In genomic region chr1:3604468-3604974, GRCh38 we compare ENCODE assay signal across 2 cellular contexts.
TF ChIP-seq lines count a peak whose summit lies in the region.

No MANE protein-coding gene starts in this region.

TF ChIP-seq in HEK293, 187 proteins besides CTCF, POLR2A, EP300 and RAD21 (continued from another document):
- TF ChIP-seq ZNF280C (tag by site-specific recombination; IDR thresholded peaks at IDR 0.05) (no peak), TRIM28 (IDR thresholded peaks at IDR 0.05; ENCODE audit: borderline replicate concordance, low read length) (peak; percentile 74; the same call in 1 of the 2 replicates), ZNF292 (tag by site-specific recombination; IDR thresholded peaks at IDR 0.05; ENCODE audit: borderline replicate concordance, low read depth) (no peak), ZNF157 (tag by site-specific recombination; IDR thresholded peaks at IDR 0.05) (no peak), IKZF3 (tag by site-specific recombination; IDR thresholded peaks at IDR 0.05) (no peak)
- TF ChIP-seq, protein P1, sequence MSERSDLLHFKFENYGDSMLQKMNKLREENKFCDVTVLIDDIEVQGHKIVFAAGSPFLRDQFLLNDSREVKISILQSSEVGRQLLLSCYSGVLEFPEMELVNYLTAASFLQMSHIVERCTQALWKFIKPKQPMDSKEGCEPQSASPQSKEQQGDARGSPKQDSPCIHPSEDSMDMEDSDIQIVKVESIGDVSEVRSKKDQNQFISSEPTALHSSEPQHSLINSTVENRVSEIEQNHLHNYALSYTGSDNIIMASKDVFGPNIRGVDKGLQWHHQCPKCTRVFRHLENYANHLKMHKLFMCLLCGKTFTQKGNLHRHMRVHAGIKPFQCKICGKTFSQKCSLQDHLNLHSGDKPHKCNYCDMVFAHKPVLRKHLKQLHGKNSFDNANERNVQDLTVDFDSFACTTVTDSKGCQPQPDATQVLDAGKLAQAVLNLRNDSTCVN (tag by site-specific recombination; optimal IDR thresholded peaks at IDR 0.05) = no peak
TF ChIP-seq in HEK293: peak in this region for 4.

TF ChIP-seq in K562, 482 proteins besides CTCF, POLR2A, EP300 and RAD21 (continued from another document and continues in another):
- TF ChIP-seq CHD7 (IDR thresholded peaks at IDR 0.05; ENCODE audit: low read depth, low read length) (no peak), BCL6 (CRISPR knock-in tag; IDR thresholded peaks at IDR 0.05) (no peak), ZNF41 (CRISPR knock-in tag; conservative IDR thresholded peaks at IDR 0.05) (no peak), TBP (optimal IDR thresholded peaks at IDR 0.05; ENCODE audit: low read depth, low read length) (no peak), ZNF766 (CRISPR knock-in tag; conservative IDR thresholded peaks at IDR 0.05) (0 out of 2 replicates have a peak, but pooled peaks have one; percentile 15), ZNF140 (CRISPR knock-in tag; IDR thresholded peaks at IDR 0.05) (no peak), KDM1A (IDR thresholded peaks at IDR 0.05) (no peak), RBFOX2 (IDR thresholded peaks at IDR 0.05; ENCODE audit: low read depth, low read length) (0 out of 2 replicates have a peak, but pooled peaks have one; percentile 4), MCM3 (IDR thresholded peaks at IDR 0.05) (no peak), ETS2 (tag; IDR thresholded peaks at IDR 0.05; ENCODE audit: borderline replicate concordance, poor library complexity, severe bottlenecking) (no peak), JUND (IDR thresholded peaks at IDR 0.05; ENCODE audit: borderline replicate concordance, low read depth, low read length) (peak; percentile 87), JUND (tag; IDR thresholded peaks at IDR 0.05; ENCODE audit: borderline replicate concordance, low read depth, low read length) (no peak; the same call in 2 of the 3 replicates), NCOA4 (IDR thresholded peaks at IDR 0.05; ENCODE audit: partially characterized antibody) (no peak), ESRRA (IDR thresholded peaks at IDR 0.05; ENCODE audit: borderline replicate concordance, low read depth) (peak; percentile 31; the same call in 1 of the 2 replicates), HIVEP1 (CRISPR knock-in tag; IDR thresholded peaks at IDR 0.05) (no peak), FOXA1 (IDR thresholded peaks at IDR 0.05; ENCODE audit: borderline replicate concordance) (no peak), MEF2D (tag; conservative IDR thresholded peaks at IDR 0.05; ENCODE audit: low read depth) (no peak), ZNF280A (IDR thresholded peaks at IDR 0.05; ENCODE audit: low read depth, partially characterized antibody) (no peak), POU5F1 (IDR thresholded peaks at IDR 0.05; ENCODE audit: borderline replicate concordance, low read depth, low read length, partially characterized antibody) (no peak), TEAD2 (tag; IDR thresholded peaks at IDR 0.05) (no peak), TEAD1 (CRISPR knock-in tag; IDR thresholded peaks at IDR 0.05) (no peak), TAF15 (IDR thresholded peaks at IDR 0.05; ENCODE audit: low read depth, low read length) (no peak), SREBF2 (CRISPR knock-in tag; IDR thresholded peaks at IDR 0.05) (no peak), ZNF57 (CRISPR knock-in tag; IDR thresholded peaks at IDR 0.05) (no peak), FOXM1 (IDR thresholded peaks at IDR 0.05; ENCODE audit: low read depth) (no peak), FOXM1 (CRISPR knock-in tag; IDR thresholded peaks at IDR 0.05; ENCODE audit: low read depth) (no peak), NRF1 (conservative IDR thresholded peaks at IDR 0.05 in 1 of 2, IDR thresholded peaks at IDR 0.05 in 1 of 2) (peak in 1 of 2 experiments; percentile 39; a peak in 3 of 4 replicates), ZNF184 (CRISPR knock-in tag; IDR thresholded peaks at IDR 0.05) (no peak), HOXB6 (CRISPR knock-in tag; IDR thresholded peaks at IDR 0.05; ENCODE audit: borderline replicate concordance) (no peak), ELF1 (tag; IDR thresholded peaks at IDR 0.05) (no peak), ZC3H11A (IDR thresholded peaks at IDR 0.05; ENCODE audit: low read depth, low read length) (no peak), SMARCA5 (IDR thresholded peaks at IDR 0.05) (no peak), TRIM28 (IDR thresholded peaks at IDR 0.05) (no peak), NFE2 (IDR thresholded peaks at IDR 0.05; ENCODE audit: low read depth) (peak; percentile 45), CREB5 (CRISPR knock-in tag; IDR thresholded peaks at IDR 0.05) (0 out of 2 replicates have a peak, but pooled peaks have one; percentile 29), ZNF695 (CRISPR knock-in tag; IDR thresholded peaks at IDR 0.05) (no peak), SRSF7 (optimal IDR thresholded peaks at IDR 0.05; ENCODE audit: low read depth, low read length) (no peak), WHSC1 (IDR thresholded peaks at IDR 0.05; ENCODE audit: low read length) (no peak), ELF4 (CRISPR knock-in tag; IDR thresholded peaks at IDR 0.05) (no peak), SRF (CRISPR knock-in tag; IDR thresholded peaks at IDR 0.05) (no peak; a peak in 1 of 4 replicates), CTBP1 (IDR thresholded peaks at IDR 0.05; ENCODE audit: borderline replicate concordance) (peak; percentile 72), EP400 (IDR thresholded peaks at IDR 0.05) (no peak), ZNF224 (CRISPR knock-in tag; IDR thresholded peaks at IDR 0.05) (no peak), PHB2 (IDR thresholded peaks at IDR 0.05; ENCODE audit: low read depth) (no peak)
- TF ChIP-seq, protein P2, sequence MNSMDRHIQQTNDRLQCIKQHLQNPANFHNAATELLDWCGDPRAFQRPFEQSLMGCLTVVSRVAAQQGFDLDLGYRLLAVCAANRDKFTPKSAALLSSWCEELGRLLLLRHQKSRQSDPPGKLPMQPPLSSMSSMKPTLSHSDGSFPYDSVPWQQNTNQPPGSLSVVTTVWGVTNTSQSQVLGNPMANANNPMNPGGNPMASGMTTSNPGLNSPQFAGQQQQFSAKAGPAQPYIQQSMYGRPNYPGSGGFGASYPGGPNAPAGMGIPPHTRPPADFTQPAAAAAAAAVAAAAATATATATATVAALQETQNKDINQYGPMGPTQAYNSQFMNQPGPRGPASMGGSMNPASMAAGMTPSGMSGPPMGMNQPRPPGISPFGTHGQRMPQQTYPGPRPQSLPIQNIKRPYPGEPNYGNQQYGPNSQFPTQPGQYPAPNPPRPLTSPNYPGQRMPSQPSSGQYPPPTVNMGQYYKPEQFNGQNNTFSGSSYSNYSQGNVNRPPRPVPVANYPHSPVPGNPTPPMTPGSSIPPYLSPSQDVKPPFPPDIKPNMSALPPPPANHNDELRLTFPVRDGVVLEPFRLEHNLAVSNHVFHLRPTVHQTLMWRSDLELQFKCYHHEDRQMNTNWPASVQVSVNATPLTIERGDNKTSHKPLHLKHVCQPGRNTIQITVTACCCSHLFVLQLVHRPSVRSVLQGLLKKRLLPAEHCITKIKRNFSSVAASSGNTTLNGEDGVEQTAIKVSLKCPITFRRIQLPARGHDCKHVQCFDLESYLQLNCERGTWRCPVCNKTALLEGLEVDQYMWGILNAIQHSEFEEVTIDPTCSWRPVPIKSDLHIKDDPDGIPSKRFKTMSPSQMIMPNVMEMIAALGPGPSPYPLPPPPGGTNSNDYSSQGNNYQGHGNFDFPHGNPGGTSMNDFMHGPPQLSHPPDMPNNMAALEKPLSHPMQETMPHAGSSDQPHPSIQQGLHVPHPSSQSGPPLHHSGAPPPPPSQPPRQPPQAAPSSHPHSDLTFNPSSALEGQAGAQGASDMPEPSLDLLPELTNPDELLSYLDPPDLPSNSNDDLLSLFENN (IDR thresholded peaks at IDR 0.05; ENCODE audit: low read depth in 2 of 2, low read length in 2 of 2) = no peak
- TF ChIP-seq, protein P3, sequence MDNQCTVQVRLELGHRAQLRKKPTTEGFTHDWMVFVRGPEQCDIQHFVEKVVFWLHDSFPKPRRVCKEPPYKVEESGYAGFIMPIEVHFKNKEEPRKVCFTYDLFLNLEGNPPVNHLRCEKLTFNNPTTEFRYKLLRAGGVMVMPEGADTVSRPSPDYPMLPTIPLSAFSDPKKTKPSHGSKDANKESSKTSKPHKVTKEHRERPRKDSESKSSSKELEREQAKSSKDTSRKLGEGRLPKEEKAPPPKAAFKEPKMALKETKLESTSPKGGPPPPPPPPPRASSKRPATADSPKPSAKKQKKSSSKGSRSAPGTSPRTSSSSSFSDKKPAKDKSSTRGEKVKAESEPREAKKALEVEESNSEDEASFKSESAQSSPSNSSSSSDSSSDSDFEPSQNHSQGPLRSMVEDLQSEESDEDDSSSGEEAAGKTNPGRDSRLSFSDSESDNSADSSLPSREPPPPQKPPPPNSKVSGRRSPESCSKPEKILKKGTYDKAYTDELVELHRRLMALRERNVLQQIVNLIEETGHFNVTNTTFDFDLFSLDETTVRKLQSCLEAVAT (IDR thresholded peaks at IDR 0.05) = no peak
